Comparison of ENCODE assay signal across 8 cellular contexts in genomic region chr17:74987418-74987908, GRCh38.
DNase-seq lines count a peak whose midpoint lies in the region; ATAC-seq lines count a peak whose summit lies in the region.

Gene CDR2L, plus strand, starts transcription at chr17:74987632. Its CDS starts 412 bp downstream, at chr17:74988044.

- peak; percentile 97 for DNase-seq in AG08395 (ENCODE audit: low spot score)
- peak; percentile 89 for DNase-seq in NCI-H510A treated with DMSO at 0.1 percent for 48 hours (lab: John Stamatoyannopoulos, UW)
- DNase-seq in activated CD4-positive, alpha-beta T cell treated with anti-CD3 and anti-CD28 coated beads for 48 hours: peak; percentile 94
- DNase-seq in stimulated activated CD4-positive, alpha-beta T cell treated with anti-CD3 and anti-CD28 coated beads, Interleukin-1b, Interleukin-23, amount 100 ng/mL, for 1 hour (ENCODE audit: low read depth in 2 of 2): peak; percentile 79 to 90

- peak; percentile 95 for ATAC-seq in GM19043 (IDR thresholded peaks at IDR 0.05; ENCODE audit: low read depth, unreplicated experiment)
- ATAC-seq in HG03432 (IDR thresholded peaks at IDR 0.05; ENCODE audit: unreplicated experiment): peak; percentile 93

- H3K27me3 ChIP-seq in layer of hippocampus (ENCODE audit: control insufficient read depth, insufficient read depth, low read length): no peaks in the 10 kb centered on the region

- peak within 1 kb of the TSS; percentile 55 for H3K27ac ChIP-seq in cingulate gyrus (ENCODE audit: low read depth, low read length)
- H3K27ac ChIP-seq in layer of hippocampus (ENCODE audit: low read depth, low read length): peak within 1 kb of the TSS; percentile 82

Comparison
In these comparisons a context has a peak if more than half of its experiments do, and no peak if none do; other contexts are left out.
1. Peak in every context shown above with its lines: DNase-seq, ATAC-seq and H3K27ac ChIP-seq.